ENCODE assay signal across 9 cellular contexts in genomic region chr12:57479376-57480115, GRCh38. TPM values are rescaled to one million over a fixed set of nuclear protein-coding genes. Genes with fewer than 3 reads are reported as not detected.
DNase-seq lines count a peak whose midpoint lies in the region; ATAC-seq and TF ChIP-seq lines count a peak whose summit lies in the region.
"Had no signal": no experiment of that assay in that cellular context is flagged by ENCODE, and none has a peak within 500 bp of the region (broad histone marks: within the 10 kb centered on the region; RNA-seq: fewer than 3 reads in every experiment).

TSS of gene ARHGAP9 (minus strand) at chr12:57479866. CDS start at chr12:57479406, 460 bp downstream.

- peak within 1 kb of the TSS; percentile 91 for H3K4me3 Mint-ChIP-seq in activated T-cell treated with anti-CD3 and anti-CD28 coated beads, Interleukin-2, amount 50 U/mL, for 24 hours

- H3K9me3 Mint-ChIP-seq in activated T-cell treated with anti-CD3 and anti-CD28 coated beads, Interleukin-2, amount 50 U/mL, for 24 hours, result no peaks in the 10 kb centered on the region

- no peak for TF ChIP-seq CTCF in GM10248 (IDR thresholded peaks at IDR 0.05; ENCODE audit: control extremely low read depth, extremely low read depth, low read depth, missing control alignments)

- POLR2A ChIA-PET in GM10248 (lab: Yijun Ruan, JAX), result interaction anchor here (0.5 to 2.1 kb wide), 5 partner anchors 15 to 1146 kb away, joined by 3 to 5 read pairs (median 5); partner anchors contain the start of genes DDIT3, GLI1 and PAN2

- ATAC-seq in HG03159 (IDR thresholded peaks at IDR 0.05; ENCODE audit: unreplicated experiment) (peak; percentile 48), GM18517 (IDR thresholded peaks at IDR 0.05; ENCODE audit: unreplicated experiment) (no peak), HG03378 (IDR thresholded peaks at IDR 0.05; ENCODE audit: unreplicated experiment) (no peak)

- H3K36me3 Mint-ChIP-seq in activated T-cell treated with anti-CD3 and anti-CD28 coated beads, Interleukin-2, amount 50 U/mL, for 24 hours (ENCODE audit: low read depth), result peaks cover 50% of the 10 kb centered on the region

- peak within 1 kb of the TSS; percentile 99 for H3K27ac Mint-ChIP-seq in activated T-cell treated with anti-CD3 and anti-CD28 coated beads, Interleukin-2, amount 50 U/mL, for 24 hours

- DNase-seq in GM10248 (ENCODE audit: extremely low spot score), result peak; percentile 69
- peak; percentile 68 for DNase-seq in activated T-cell treated with anti-CD3 and anti-CD28 coated beads, Interleukin-2, amount 50 U/mL, for 24 hours
- no peak for DNase-seq in mesenteric fat pad (ENCODE audit: low spot score)
- no peak for DNase-seq in EL
- no peak for DNase-seq in T1000 (lab: John Stamatoyannopoulos, UW)

- no peaks in the 10 kb centered on the region for H3K27me3 Mint-ChIP-seq in activated T-cell treated with anti-CD3 and anti-CD28 coated beads, Interleukin-2, amount 50 U/mL, for 24 hours

- H3K4me1 Mint-ChIP-seq in activated T-cell treated with anti-CD3 and anti-CD28 coated beads, Interleukin-2, amount 50 U/mL, for 24 hours (ENCODE audit: low read depth), result peaks cover 67% of the 10 kb centered on the region

- CTCF ChIA-PET in GM10248 (lab: Yijun Ruan, JAX), result interaction anchor here (1.7 to 11.0 kb wide), 4 partner anchors 17 to 172 kb away, joined by 4 to 171 read pairs (median 39); partner anchors contain the start of genes B4GALNT1, GLI1 and INHBE

RNA-seq across cellular contexts. Expression of gene ARHGAP9, which starts in this region (rescaled TPM):
- total RNA-seq in mesenteric fat pad, result 26.5 TPM
- total RNA-seq: bronchial epithelial cell had no signal

Comparison
In these comparisons a context has a peak if more than half of its experiments do, and no peak if none do; other contexts are left out.
1. DNase-seq: peak in GM10248 (single experiment) and activated T-cell treated with anti-CD3 and anti-CD28 coated beads, Interleukin-2, amount 50 U/mL, for 24 hours (single experiment); none in mesenteric fat pad (single experiment), EL (single experiment) and T1000 (single experiment).